Comparison of ENCODE assay signal across 9 cellular contexts in the genomic region with DNA sequence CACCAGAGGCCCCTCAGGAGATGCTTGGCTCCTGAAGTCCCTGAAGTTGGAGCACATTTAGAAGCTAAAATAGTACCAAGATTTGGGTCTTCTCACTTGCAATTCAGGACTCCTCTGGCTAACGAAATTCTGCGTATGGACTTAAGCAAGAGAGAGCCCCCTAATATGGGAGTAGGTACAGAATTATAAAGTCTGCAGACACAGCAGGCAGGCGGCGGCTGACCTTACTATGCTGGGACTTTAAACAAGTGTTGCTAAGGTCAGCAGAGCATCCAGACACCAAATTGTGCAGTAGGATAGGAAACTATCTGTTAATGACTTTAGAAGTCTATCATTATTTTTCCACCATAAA.
"Had no signal": no experiment of that assay in that cellular context is flagged by ENCODE, and none has a peak within 500 bp of the region (broad histone marks: within the 10 kb centered on the region; RNA-seq: fewer than 3 reads in every experiment).

No MANE protein-coding gene starts in this region.

- H3K9me3 ChIP-seq: ovary had no signal

- H3K4me1 Mint-ChIP-seq: activated T-helper 17 cell treated with anti-CD3 and anti-CD28 coated beads, Interleukin-2, amount 50 U/mL, for 72 hours had no signal

- H3K27ac ChIP-seq: brain microvascular endothelial cell, ovary had no signal

- H3K36me3 ChIP-seq: brain microvascular endothelial cell, ovary had no signal

- H3K27me3 ChIP-seq: brain microvascular endothelial cell, ovary had no signal

- FAIRE-seq: urothelium cell line had no signal

- H3K4me3 ChIP-seq: ovary had no signal

- H3K9me3 Mint-ChIP-seq: activated naive CD4-positive, alpha-beta T cell treated with anti-CD3 and anti-CD28 coated beads for 36 hours; activated T-helper 17 cell treated with anti-CD3 and anti-CD28 coated beads, Interleukin-2, amount 50 U/mL, for 72 hours; stimulated activated naive CD8-positive, alpha-beta T cell treated with anti-CD3 and anti-CD28 coated beads, Interleukin-15, amount 100 ng/mL, for 72 hours; T-helper 1 cell treated with Interleukin-12 subunit alpha and Interleukin-12 subunit beta and Interleukin-4 antibody, amounts not matched to agents 30 μg/mL and 1 μg/mL, for 36 hours had no signal

- H3K27ac Mint-ChIP-seq: activated naive CD4-positive, alpha-beta T cell treated with anti-CD3 and anti-CD28 coated beads for 36 hours; activated T-helper 17 cell treated with anti-CD3 and anti-CD28 coated beads, Interleukin-2, amount 50 U/mL, for 72 hours; stimulated activated naive CD8-positive, alpha-beta T cell treated with anti-CD3 and anti-CD28 coated beads, Interleukin-15, amount 100 ng/mL, for 72 hours; T-helper 1 cell treated with Interleukin-12 subunit alpha and Interleukin-12 subunit beta and Interleukin-4 antibody, amounts not matched to agents 30 μg/mL and 1 μg/mL, for 36 hours; WTC11 had no signal

- H3K4me3 Mint-ChIP-seq: activated naive CD4-positive, alpha-beta T cell treated with anti-CD3 and anti-CD28 coated beads for 36 hours; activated T-helper 17 cell treated with anti-CD3 and anti-CD28 coated beads, Interleukin-2, amount 50 U/mL, for 72 hours; stimulated activated naive CD8-positive, alpha-beta T cell treated with anti-CD3 and anti-CD28 coated beads, Interleukin-15, amount 100 ng/mL, for 72 hours; T-helper 1 cell treated with Interleukin-12 subunit alpha and Interleukin-12 subunit beta and Interleukin-4 antibody, amounts not matched to agents 30 μg/mL and 1 μg/mL, for 36 hours; WTC11 had no signal

- DNase-seq: amniotic stem cell had no signal
